29 cellular contexts compared by ENCODE assay signal in the genomic region with DNA sequence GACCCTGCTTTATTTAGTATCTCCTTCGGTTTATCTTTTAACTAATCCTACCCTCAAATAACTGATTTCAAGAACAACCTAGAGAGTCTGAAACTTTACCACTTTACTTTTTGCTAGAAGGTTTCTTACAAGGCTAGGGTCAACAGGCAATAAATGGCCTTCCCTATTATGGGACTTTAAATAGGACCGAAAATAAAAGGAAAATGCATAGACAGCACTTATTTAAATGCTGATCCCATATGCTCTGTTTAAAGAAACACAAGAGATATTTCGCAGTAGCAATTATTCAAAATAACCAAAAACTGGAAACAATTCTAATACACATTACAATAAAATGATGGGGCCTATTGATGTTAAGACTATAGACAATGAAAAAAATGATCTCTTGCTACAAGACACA.
"Had no signal": no experiment of that assay in that cellular context is flagged by ENCODE, and none has a peak within 500 bp of the region (broad histone marks: within the 10 kb centered on the region; RNA-seq: fewer than 3 reads in every experiment).

No MANE protein-coding gene starts in this region.

- H3K27me3 ChIP-seq: stomach, suprapubic skin, testis, thyroid gland, tibial artery, tibial nerve, transverse colon, upper lobe of left lung, upper lobe of right lung, uterus, vagina had no signal

- H3K9me3 ChIP-seq: stomach, suprapubic skin, testis, thoracic aorta, thyroid gland, tibial artery, tibial nerve, transverse colon, upper lobe of left lung, upper lobe of right lung, uterus, vagina had no signal

- H3K4me1 Mint-ChIP-seq: stimulated activated naive B cell treated with anti-CD40 and anti-IgM and Interleukin-4, amounts not matched to agents 10 μg/mL and 1 μg/mL and 100 μg/mL, for 72 hours had no signal

- H3K27ac Mint-ChIP-seq: stimulated activated effector memory CD8-positive, alpha-beta T cell treated with anti-CD3 and anti-CD28 coated beads, Interleukin-12 subunit alpha, Interleukin-12 subunit beta, amount 100 ng/mL, for 72 hours; stimulated activated memory B cell treated with anti-CD40 and anti-IgM and Interleukin-4, amounts not matched to agents 10 μg/mL and 1 μg/mL and 100 μg/mL, for 72 hours; stimulated activated naive B cell treated with anti-CD40 and anti-IgM and Interleukin-4, amounts not matched to agents 10 μg/mL and 1 μg/mL and 100 μg/mL, for 72 hours; stimulated activated naive CD8-positive, alpha-beta T cell treated with anti-CD3 and anti-CD28 coated beads, Interleukin-15, amount 100 ng/mL, for 72 hours; stimulated activated naive CD8-positive, alpha-beta T cell treated with anti-CD3 and anti-CD28 coated beads, Interleukin-15, Interleukin-2, amounts not matched to agents 100 ng/mL and 50 ng/mL, for 24 hours; type B pancreatic cell had no signal

- H3K4me3 ChIP-seq: stomach, suprapubic skin, testis, thoracic aorta, thyroid gland, tibial artery, tibial nerve, transverse colon, upper lobe of left lung, upper lobe of right lung, uterus, vagina had no signal

- H3K4me3 Mint-ChIP-seq: stimulated activated effector memory CD8-positive, alpha-beta T cell treated with anti-CD3 and anti-CD28 coated beads, Interleukin-12 subunit alpha, Interleukin-12 subunit beta, amount 100 ng/mL, for 72 hours; stimulated activated memory B cell treated with anti-CD40 and anti-IgM and Interleukin-4, amounts not matched to agents 10 μg/mL and 1 μg/mL and 100 μg/mL, for 72 hours; stimulated activated naive B cell treated with anti-CD40 and anti-IgM and Interleukin-4, amounts not matched to agents 10 μg/mL and 1 μg/mL and 100 μg/mL, for 72 hours; stimulated activated naive CD8-positive, alpha-beta T cell treated with anti-CD3 and anti-CD28 coated beads, Interleukin-15, amount 100 ng/mL, for 72 hours; stimulated activated naive CD8-positive, alpha-beta T cell treated with anti-CD3 and anti-CD28 coated beads, Interleukin-15, Interleukin-2, amounts not matched to agents 100 ng/mL and 50 ng/mL, for 24 hours; type B pancreatic cell had no signal

- H3K27me3 Mint-ChIP-seq: stimulated activated memory B cell treated with anti-CD40 and anti-IgM and Interleukin-4, amounts not matched to agents 10 μg/mL and 1 μg/mL and 100 μg/mL, for 72 hours; stimulated activated naive B cell treated with anti-CD40 and anti-IgM and Interleukin-4, amounts not matched to agents 10 μg/mL and 1 μg/mL and 100 μg/mL, for 72 hours; stimulated activated naive CD8-positive, alpha-beta T cell treated with anti-CD3 and anti-CD28 coated beads, Interleukin-15, amount 100 ng/mL, for 72 hours; stimulated activated naive CD8-positive, alpha-beta T cell treated with anti-CD3 and anti-CD28 coated beads, Interleukin-15, Interleukin-2, amounts not matched to agents 100 ng/mL and 50 ng/mL, for 24 hours; type B pancreatic cell had no signal

- DNase-seq: stimulated activated CD4-positive, alpha-beta T cell treated with anti-CD3 and anti-CD28 coated beads, Interleukin-2, amount 100 ng/mL, for 48 hours; stimulated activated CD4-positive, alpha-beta T cell treated with anti-CD3 and anti-CD28 coated beads, Interleukin-4, amount 100 ng/mL, for 1 hour; stimulated activated CD4-positive, alpha-beta T cell treated with anti-CD3 and anti-CD28 coated beads, Interleukin-4, amount 100 ng/mL, for 24 hours; stimulated activated CD4-positive, alpha-beta T cell treated with anti-CD3 and anti-CD28 coated beads, Interleukin-4, amount 100 ng/mL, for 4 hours; stimulated activated CD8-positive, alpha-beta memory T cell treated with anti-CD3 and anti-CD28 coated beads, Interleukin-4, amount 100 ng/mL, for 48 hours; stimulated activated naive B cell treated with anti-CD40 and anti-IgM and Interleukin-4, amounts not matched to agents 10 μg/mL and 1 μg/mL and 100 μg/mL, for 72 hours; stimulated activated naive CD4-positive, alpha-beta T cell; stimulated activated naive CD4-positive, alpha-beta T cell treated with Interleukin-2 at 50 U/mL for 16 hours; stimulated activated naive CD8-positive, alpha-beta T cell treated with anti-CD3 and anti-CD28 coated beads, Interleukin-15, amount 100 ng/mL, for 72 hours; stimulated activated naive CD8-positive, alpha-beta T cell treated with anti-CD3 and anti-CD28 coated beads, Interleukin-15, Interleukin-2, amounts not matched to agents 100 U/mL and 50 U/mL, for 24 hours; stomach; substantia nigra; testis; thyroid gland; tibial artery; transverse colon; trophoblast cell; upper lobe of left lung; upper lobe of right lung; uterus had no signal

- ATAC-seq: stimulated activated effector memory CD8-positive, alpha-beta T cell treated with anti-CD3 and anti-CD28 coated beads, Interleukin-12 subunit alpha, Interleukin-12 subunit beta, amount 100 ng/mL, for 72 hours; stimulated activated memory B cell treated with anti-CD40 and anti-IgM and Interleukin-4, amounts not matched to agents 10 μg/mL and 1 μg/mL and 100 μg/mL, for 72 hours; stimulated activated naive B cell treated with anti-CD40 and anti-IgM and Interleukin-4, amounts not matched to agents 10 μg/mL and 1 μg/mL and 100 μg/mL, for 72 hours; stimulated activated naive CD8-positive, alpha-beta T cell treated with anti-CD3 and anti-CD28 coated beads, Interleukin-15, amount 100 ng/mL, for 72 hours; stimulated activated naive CD8-positive, alpha-beta T cell treated with anti-CD3 and anti-CD28 coated beads, Interleukin-15, Interleukin-2, amounts not matched to agents 100 U/mL and 50 U/mL, for 24 hours; upper lobe of right lung had no signal

- H3K4me1 ChIP-seq: stomach, testis, thyroid gland, tibial artery, tibial nerve, transverse colon, upper lobe of left lung, upper lobe of right lung, uterus had no signal

- H3K36me3 ChIP-seq: uterus had no signal

- H3K9me3 Mint-ChIP-seq: stimulated activated effector memory CD8-positive, alpha-beta T cell treated with anti-CD3 and anti-CD28 coated beads, Interleukin-12 subunit alpha, Interleukin-12 subunit beta, amount 100 ng/mL, for 72 hours; stimulated activated memory B cell treated with anti-CD40 and anti-IgM and Interleukin-4, amounts not matched to agents 10 μg/mL and 1 μg/mL and 100 μg/mL, for 72 hours; stimulated activated naive B cell treated with anti-CD40 and anti-IgM and Interleukin-4, amounts not matched to agents 10 μg/mL and 1 μg/mL and 100 μg/mL, for 72 hours; stimulated activated naive CD8-positive, alpha-beta T cell treated with anti-CD3 and anti-CD28 coated beads, Interleukin-15, amount 100 ng/mL, for 72 hours; stimulated activated naive CD8-positive, alpha-beta T cell treated with anti-CD3 and anti-CD28 coated beads, Interleukin-15, Interleukin-2, amounts not matched to agents 100 ng/mL and 50 ng/mL, for 24 hours; type B pancreatic cell had no signal

- FAIRE-seq: urothelium cell line had no signal

- H3K27ac ChIP-seq: stomach, suprapubic skin, testis, thoracic aorta, thyroid gland, tibial artery, tibial nerve, transverse colon, upper lobe of left lung, upper lobe of right lung, uterus, vagina had no signal
